25 cellular contexts compared by ENCODE assay signal in genomic region chr16:67336646-67337045, GRCh38. TPM values are rescaled to one million over a fixed set of nuclear protein-coding genes. Genes with fewer than 3 reads are reported as not detected.
"Had no signal": no experiment of that assay in that cellular context is flagged by ENCODE, and none has a peak within 500 bp of the region (broad histone marks: within the 10 kb centered on the region; RNA-seq: fewer than 3 reads in every experiment).

No MANE protein-coding gene starts in this region.

- ATAC-seq: activated T-cell treated with anti-CD3 and anti-CD28 coated beads, Interleukin-2, amount 50 U/mL, for 72 hours had no signal

- H3K27ac ChIP-seq: cardiac muscle cell, left ventricle myocardium inferior, right atrium auricular region, suprapubic skin, transverse colon, uterus had no signal

- H3K36me3 ChIP-seq: cardiac muscle cell, left ventricle myocardium inferior, right atrium auricular region, suprapubic skin, transverse colon, uterus had no signal

- DNase-seq: activated CD4-positive, alpha-beta T cell treated with anti-CD3 and anti-CD28 coated beads, Interleukin-2, amount 50 U/mL, for 1 hour; activated CD4-positive, CD25-positive, alpha-beta regulatory T cell treated with anti-CD3 and anti-CD28 coated beads, Interleukin-2, amount 50 U/mL, for 72 hours; activated effector memory CD4-positive, alpha-beta T cell treated with anti-CD3 and anti-CD28 coated beads, Interleukin-2, amount 50 U/mL, for 16 hours; activated naive CD4-positive, alpha-beta T cell treated with anti-CD3 and anti-CD28 coated beads, Interleukin-2, amount 50 U/mL, for 16 hours; activated T-cell treated with anti-CD3 and anti-CD28 coated beads, Interleukin-2, amount 50 U/mL, for 72 hours; dermis blood vessel endothelial cell; effector memory CD4-positive, alpha-beta T cell; foreskin melanocyte; glutamatergic neuron; hypothalamus; islet precursor cell; left ventricle myocardium inferior; occipital lobe; stimulated activated CD4-positive, alpha-beta T cell treated with anti-CD3 and anti-CD28 coated beads, Interleukin-2, amount 100 ng/mL, for 24 hours; transverse colon; uterus had no signal

- H3K9me3 Mint-ChIP-seq: T-helper 1 cell treated with Interleukin-12 subunit alpha and Interleukin-12 subunit beta and Interleukin-4 antibody, amounts not matched to agents 30 μg/mL and 1 μg/mL, for 36 hours had no signal

- H3K4me3 ChIP-seq: cardiac muscle cell, left ventricle myocardium inferior, right atrium auricular region, suprapubic skin, transverse colon, uterus had no signal

- H3K4me3 Mint-ChIP-seq: activated T-cell treated with anti-CD3 and anti-CD28 coated beads, Interleukin-2, amount 50 U/mL, for 72 hours; stimulated activated naive CD8-positive, alpha-beta T cell treated with anti-CD3 and anti-CD28 coated beads, Interleukin-15, Interleukin-2, amounts not matched to agents 100 ng/mL and 50 ng/mL, for 24 hours; T-helper 1 cell treated with Interleukin-12 subunit alpha and Interleukin-12 subunit beta and Interleukin-4 antibody, amounts not matched to agents 30 μg/mL and 1 μg/mL, for 36 hours had no signal

- H3K9me3 ChIP-seq: right atrium auricular region, suprapubic skin, uterus had no signal

- H3K27ac Mint-ChIP-seq: activated T-cell treated with anti-CD3 and anti-CD28 coated beads, Interleukin-2, amount 50 U/mL, for 72 hours; stimulated activated naive CD8-positive, alpha-beta T cell treated with anti-CD3 and anti-CD28 coated beads, Interleukin-15, Interleukin-2, amounts not matched to agents 100 ng/mL and 50 ng/mL, for 24 hours; T-helper 1 cell treated with Interleukin-12 subunit alpha and Interleukin-12 subunit beta and Interleukin-4 antibody, amounts not matched to agents 30 μg/mL and 1 μg/mL, for 36 hours had no signal

- H3K4me1 ChIP-seq: left ventricle myocardium inferior, right atrium auricular region, suprapubic skin, transverse colon, uterus had no signal

- H3K27me3 ChIP-seq: cardiac muscle cell, right atrium auricular region, suprapubic skin, transverse colon, uterus had no signal

RNA-seq across cellular contexts. Expression of gene LRRC36, which starts 10.0 kb away (rescaled TPM):
- total RNA-seq: dermis blood vessel endothelial cell, left ventricle myocardium inferior, myocyte, skeletal muscle tissue had no signal
- polyA plus RNA-seq: cardiac muscle cell had no signal

RNA-seq across cellular contexts. Expression of gene KCTD19, which starts 10.1 kb away (rescaled TPM):
- total RNA-seq: left ventricle myocardium inferior, myocyte, posterior vena cava, skeletal muscle tissue, transverse colon had no signal
- polyA plus RNA-seq: cardiac muscle cell had no signal

RNA-seq across cellular contexts. Expression of gene TPPP3, which starts 56.7 kb away (rescaled TPM):
- total RNA-seq: activated CD8-positive, alpha-beta memory T cell treated with anti-CD3 and anti-CD28 coated beads for 36 hours; dermis blood vessel endothelial cell had no signal
